19 cellular contexts compared by ENCODE assay signal in genomic region chr7:105022458-105022857, GRCh38. TPM values are rescaled to one million over a fixed set of nuclear protein-coding genes. Genes with fewer than 3 reads are reported as not detected.
DNase-seq lines count a peak whose midpoint lies in the region; ATAC-seq, FAIRE-seq and TF ChIP-seq lines count a peak whose summit lies in the region.
"Had no signal": no experiment of that assay in that cellular context is flagged by ENCODE, and none has a peak within 500 bp of the region (broad histone marks: within the 10 kb centered on the region; RNA-seq: fewer than 3 reads in every experiment).

No MANE protein-coding gene starts in this region.

- H3K4me2 ChIP-seq in fibroblast of lung (ENCODE audit: extremely low read depth, insufficient read depth, low read length) = peak overlapping the region; percentile 51

- peaks cover 85% of the 10 kb centered on the region for H3K4me1 Mint-ChIP-seq in activated T-cell treated with anti-CD3 and anti-CD28 coated beads, Interleukin-2, amount 50 U/mL, for 72 hours (ENCODE audit: low read depth)

- no peak overlapping the region for H3K27ac ChIP-seq in fibroblast of lung (ENCODE audit: insufficient read depth, low read length)
- no peak overlapping the region for H3K27ac ChIP-seq in thoracic aorta
- H3K27ac ChIP-seq: adrenal gland, SJSA1 had no signal

- peaks cover 1 to 9% of the 10 kb centered on the region in 2 donors for H3K36me3 Mint-ChIP-seq in activated T-cell treated with anti-CD3 and anti-CD28 coated beads, Interleukin-2, amount 50 U/mL, for 72 hours (ENCODE audit: insufficient read depth in 2 of 2)

- peak overlapping the region; percentile 82 for H3K27ac Mint-ChIP-seq in activated T-cell treated with anti-CD3 and anti-CD28 coated beads, Interleukin-2, amount 50 U/mL, for 72 hours
- H3K27ac Mint-ChIP-seq: activated CD4-positive, alpha-beta T cell treated with anti-CD3 and anti-CD28 coated beads, Interleukin-2, amount 10 ng/mL, durations not matched to agents 24 days and 14 days; H9 had no signal

- H2AFZ ChIP-seq in fibroblast of lung (ENCODE audit: low read length) = no peak overlapping the region

- H3K36me3 ChIP-seq in fibroblast of lung (ENCODE audit: control insufficient read depth, insufficient read depth, low read length) (no peaks in the 10 kb centered on the region), thoracic aorta (no peaks in the 10 kb centered on the region)
- H3K36me3 ChIP-seq: adrenal gland, upper lobe of left lung had no signal

- peaks cover 99% of the 10 kb centered on the region for H3K79me2 ChIP-seq in fibroblast of lung (ENCODE audit: control insufficient read depth, insufficient read depth, low read length)

- H4K20me1 ChIP-seq in fibroblast of lung (ENCODE audit: control insufficient read depth, extremely low read depth, insufficient read depth, low read length) = peaks cover 13% of the 10 kb centered on the region

- H3K27me3 ChIP-seq in fibroblast of lung (ENCODE audit: control insufficient read depth, insufficient read depth, low read length) (no peaks in the 10 kb centered on the region), thoracic aorta (replicated peaks; ENCODE audit: insufficient read depth) (no peaks in the 10 kb centered on the region)
- H3K27me3 ChIP-seq: adrenal gland, SJSA1, upper lobe of left lung had no signal

- H3K9me3 Mint-ChIP-seq in activated T-cell treated with anti-CD3 and anti-CD28 coated beads, Interleukin-2, amount 50 U/mL, for 72 hours = no peaks in the 10 kb centered on the region
- H3K9me3 Mint-ChIP-seq: activated CD4-positive, alpha-beta T cell treated with anti-CD3 and anti-CD28 coated beads, Interleukin-2, amount 10 ng/mL, durations not matched to agents 24 days and 14 days; H9 had no signal

- H3K4me3 ChIP-seq in fibroblast of lung (replicated peaks in 1 of 4; ENCODE audit: control extremely low read depth in 1 of 4, insufficient read depth in 1 of 4, low read depth in 3 of 4, low read length in 4 of 4) (no peak overlapping the region), thoracic aorta (peak overlapping the region; percentile 27)
- H3K4me3 ChIP-seq: adrenal gland, SJSA1, upper lobe of left lung had no signal

- H3K4me1 ChIP-seq in fibroblast of lung (ENCODE audit: control insufficient read depth, extremely low read depth, insufficient read depth, low read length) (peaks cover 12% of the 10 kb centered on the region), thoracic aorta (ENCODE audit: control insufficient read depth in 1 of 2, low read depth in 2 of 2) (peaks cover 85 to 88% of the 10 kb centered on the region in 2 donors)

- no peak for DNase-seq in activated T-cell treated with anti-CD3 and anti-CD28 coated beads, Interleukin-2, amount 50 U/mL, for 72 hours
- DNase-seq in activated T-cell treated with anti-CD3 and anti-CD28 coated beads, Interleukin-2, amount 50 U/mL, for 1 hour = no peak
- DNase-seq in RCC 7860 (ENCODE audit: low spot score) = no peak
- DNase-seq in fibroblast of lung (ENCODE audit: low read depth in 2 of 2) = no peak
- DNase-seq in thoracic aorta (ENCODE audit: low spot score) = no peak
- DNase-seq in head of caudate nucleus = no peak
- no peak for DNase-seq in pons (ENCODE audit: low spot score)
- no peak for DNase-seq in NCI-H1105 (lab: John Stamatoyannopoulos, UW)
- DNase-seq: activated CD4-positive, alpha-beta T cell treated with anti-CD3 and anti-CD28 coated beads, Interleukin-2, amount 10 ng/mL, durations not matched to agents 24 days and 14 days; adrenal gland; cerebellar nuclear complex; H9; NCI-H1930; NCI-H510A; small intestine; stimulated activated naive CD4-positive, alpha-beta T cell; T1000; upper lobe of left lung had no signal

- no peak for ATAC-seq in activated T-cell treated with anti-CD3 and anti-CD28 coated beads, Interleukin-2, amount 50 U/mL, for 72 hours (replicated peaks in 1 of 2)
- no peak for ATAC-seq in thoracic aorta (ENCODE audit: insufficient number of reproducible peaks, low FRiP score, low read depth)

- TF ChIP-seq CTCF in fibroblast of lung (conservative IDR thresholded peaks at IDR 0.05 in 1 of 2, IDR thresholded peaks at IDR 0.05 in 1 of 2; ENCODE audit: low read depth in 1 of 2, low read length in 2 of 2) = no peak
- TF ChIP-seq CTCF in thoracic aorta (IDR thresholded peaks at IDR 0.05) = no peak

- H3K9ac ChIP-seq in fibroblast of lung (ENCODE audit: insufficient read depth, low read length) = no peak overlapping the region

- peak; percentile 29 for FAIRE-seq in RCC 7860 (lab: Jason Lieb, UNC)
- FAIRE-seq: small intestine had no signal

- peak overlapping the region; percentile 13 to 68 for H3K4me3 Mint-ChIP-seq in activated T-cell treated with anti-CD3 and anti-CD28 coated beads, Interleukin-2, amount 50 U/mL, for 72 hours
- H3K4me3 Mint-ChIP-seq: activated CD4-positive, alpha-beta T cell treated with anti-CD3 and anti-CD28 coated beads, Interleukin-2, amount 10 ng/mL, durations not matched to agents 24 days and 14 days; H9 had no signal

- no peaks in the 10 kb centered on the region for H3K9me3 ChIP-seq in fibroblast of lung (ENCODE audit: control insufficient read depth, insufficient read depth, low read depth, low read length)
- no peaks in the 10 kb centered on the region for H3K9me3 ChIP-seq in thoracic aorta
- H3K9me3 ChIP-seq: adrenal gland, SJSA1, upper lobe of left lung had no signal

- intact Hi-C loops in head of caudate nucleus (cut with DNase I) = no loop called here

- no peaks in the 10 kb centered on the region for H3K27me3 Mint-ChIP-seq in activated T-cell treated with anti-CD3 and anti-CD28 coated beads, Interleukin-2, amount 50 U/mL, for 72 hours (ENCODE audit: low read depth)
- H3K27me3 Mint-ChIP-seq: activated CD4-positive, alpha-beta T cell treated with anti-CD3 and anti-CD28 coated beads, Interleukin-2, amount 10 ng/mL, durations not matched to agents 24 days and 14 days had no signal

RNA-seq across cellular contexts. Expression of gene KMT2E, which starts 8.5 kb away (rescaled TPM):
- 100 to 1,000 TPM in 1 of 2 donors, 10 to 100 TPM in 1; 96.4 to 112 TPM for total RNA-seq in activated T-cell treated with anti-CD3 and anti-CD28 coated beads, Interleukin-2, amount 50 U/mL, for 72 hours
- total RNA-seq in fibroblast of lung (80.9 and 95.0 TPM in 2 replicates), thoracic aorta (100 to 1,000 TPM; 139 to 140 TPM)
- polyA plus RNA-seq in fibroblast of lung = 6.7 and 7.5 TPM in 2 replicates
- polyA plus RNA-seq in fibroblast of lung (2012) = 27.7 and 40.7 TPM in 2 replicates
- polyA minus RNA-seq in fibroblast of lung (ENCODE audit: low replicate concordance) = 49.3 and 55.3 TPM in 2 replicates
